9 cellular contexts compared by ENCODE assay signal in the genomic region with DNA sequence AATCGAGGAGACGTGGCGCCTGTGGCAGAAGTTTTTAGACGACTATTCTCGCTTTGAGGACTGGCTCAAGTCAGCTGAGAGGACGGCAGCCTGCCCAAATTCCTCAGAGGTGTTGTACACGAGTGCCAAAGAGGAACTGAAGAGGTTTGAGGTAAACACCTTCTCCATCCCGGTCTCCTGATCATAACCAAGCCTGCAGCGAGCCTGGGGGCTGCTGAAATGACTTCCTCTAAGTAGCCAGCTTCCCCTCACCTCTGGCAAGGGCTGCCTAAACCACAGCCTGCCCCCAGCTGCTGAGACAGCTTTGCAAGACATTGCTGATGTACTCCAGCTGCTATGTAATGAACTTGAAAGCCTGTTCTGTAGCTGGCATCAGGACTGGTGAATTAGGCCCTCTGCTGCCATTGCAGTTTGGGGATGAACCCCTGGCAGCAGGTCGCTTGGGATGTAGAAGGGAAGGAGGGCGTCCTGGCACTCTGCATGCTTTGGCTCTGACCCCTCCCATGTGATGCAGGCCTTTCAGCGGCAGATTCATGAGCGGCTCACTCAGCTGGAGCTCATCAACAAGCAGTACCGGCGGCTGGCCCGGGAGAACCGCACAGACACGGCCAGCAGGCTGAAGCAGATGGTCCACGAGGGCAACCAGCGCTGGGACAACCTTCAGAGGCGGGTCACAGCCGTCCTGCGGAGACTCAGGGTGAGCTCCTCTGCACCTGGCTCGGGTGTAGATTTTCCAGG.
DNase-seq lines count a peak whose midpoint lies in the region; ATAC-seq and TF ChIP-seq lines count a peak whose summit lies in the region.
"Had no signal": no experiment of that assay in that cellular context is flagged by ENCODE, and none has a peak within 500 bp of the region (broad histone marks: within the 10 kb centered on the region; RNA-seq: fewer than 3 reads in every experiment).

No MANE protein-coding gene starts in this region.

- DNase-seq in GM04504 (ENCODE audit: low read depth) (peak; percentile 13), HCEC 1CT (peak; percentile 37), activated B cell treated with CpG ODN at 0.5 μM for 24 hours (no peak), mucosa of descending colon (peak in 2 of 3 donors; percentile 32 to 37), epidermal melanocyte (ENCODE audit: insufficient read length, low spot score) (no peak), EL (no peak)
- no peak for DNase-seq in stimulated activated CD4-positive, alpha-beta T cell treated with anti-CD3 and anti-CD28 coated beads, Interleukin-4, amount 100 ng/mL, for 24 hours
- no peak for DNase-seq in stimulated activated naive CD4-positive, alpha-beta T cell (lab: John Stamatoyannopoulos, UW)

- H3K9me3 ChIP-seq in mucosa of descending colon = no peaks in the 10 kb centered on the region

- POLR2A ChIA-PET in activated B cell treated with CpG ODN at 0.5 μM for 24 hours (lab: Charles Lee) = interaction anchor here (0.7 to 3.6 kb wide), 11 partner anchors 9 to 85 kb away, joined by 3 to 41 read pairs (median 6); partner anchors contain the start of gene ESR2

- H3K27me3 Mint-ChIP-seq in activated B cell treated with CpG ODN at 0.5 μM for 24 hours = no peaks in the 10 kb centered on the region
- H3K27me3 Mint-ChIP-seq: naive thymus-derived CD8-positive, alpha-beta T cell had no signal

- H3K4me3 ChIP-seq in mucosa of descending colon = no peak overlapping the region

- CTCF ChIA-PET in activated B cell treated with CpG ODN at 0.5 μM for 24 hours (lab: Charles Lee) = interaction anchor here (0.9 to 2.2 kb wide), 3 partner anchors 26 to 93 kb away, joined by 3 to 13 read pairs (median 9); partner anchors contain the start of gene ESR2

- H3K4me1 ChIP-seq in mucosa of descending colon (ENCODE audit: low read depth) = no peaks in the 10 kb centered on the region

- no peaks in the 10 kb centered on the region for H3K9me3 Mint-ChIP-seq in activated B cell treated with CpG ODN at 0.5 μM for 24 hours
- H3K9me3 Mint-ChIP-seq: naive thymus-derived CD8-positive, alpha-beta T cell had no signal

- peak overlapping the region; percentile 65 for H3K4me3 Mint-ChIP-seq in activated B cell treated with CpG ODN at 0.5 μM for 24 hours
- H3K4me3 Mint-ChIP-seq: naive thymus-derived CD8-positive, alpha-beta T cell had no signal

- H3K27ac Mint-ChIP-seq in activated B cell treated with CpG ODN at 0.5 μM for 24 hours = peak overlapping the region; percentile 82

- intact Hi-C loops in activated B cell treated with CpG ODN at 0.5 μM for 24 hours (cut with micrococcal nuclease) (loop anchor here (1.0 kb wide), 4 partner anchors 9 to 85 kb away; partner anchors contain the start of gene ESR2), mucosa of descending colon (cut with DNase I, micrococcal nuclease) (no loop called here)

- H3K36me3 ChIP-seq in mucosa of descending colon (ENCODE audit: low read depth) = peaks cover 10% of the 10 kb centered on the region

- TF ChIP-seq CTCF in activated B cell treated with CpG ODN at 0.5 μM for 24 hours (IDR thresholded peaks at IDR 0.05) (no peak), mucosa of descending colon (IDR thresholded peaks at IDR 0.05) (no peak)

- peaks cover 33% of the 10 kb centered on the region for H3K4me1 Mint-ChIP-seq in activated B cell treated with CpG ODN at 0.5 μM for 24 hours

- H3K36me3 Mint-ChIP-seq in activated B cell treated with CpG ODN at 0.5 μM for 24 hours (ENCODE audit: low read depth) = peaks cover 33% of the 10 kb centered on the region

- peak; percentile 88 for ATAC-seq in activated B cell treated with CpG ODN at 0.5 μM for 24 hours (ENCODE audit: low read depth)
- ATAC-seq in mucosa of descending colon = peak; percentile 51

Comparison
In these comparisons a context has a peak if more than half of its experiments do, and no peak if none do; other contexts are left out.
1. DNase-seq: peak in GM04504 (single experiment), HCEC 1CT (single experiment) and mucosa of descending colon (2 of 3); none in activated B cell treated with CpG ODN at 0.5 μM for 24 hours (single experiment), stimulated activated CD4-positive, alpha-beta T cell treated with anti-CD3 and anti-CD28 coated beads, Interleukin-4, amount 100 ng/mL, for 24 hours (single experiment), epidermal melanocyte (single experiment), stimulated activated naive CD4-positive, alpha-beta T cell (0 of 6) and EL (single experiment).